17 cellular contexts compared by ENCODE assay signal in the genomic region with DNA sequence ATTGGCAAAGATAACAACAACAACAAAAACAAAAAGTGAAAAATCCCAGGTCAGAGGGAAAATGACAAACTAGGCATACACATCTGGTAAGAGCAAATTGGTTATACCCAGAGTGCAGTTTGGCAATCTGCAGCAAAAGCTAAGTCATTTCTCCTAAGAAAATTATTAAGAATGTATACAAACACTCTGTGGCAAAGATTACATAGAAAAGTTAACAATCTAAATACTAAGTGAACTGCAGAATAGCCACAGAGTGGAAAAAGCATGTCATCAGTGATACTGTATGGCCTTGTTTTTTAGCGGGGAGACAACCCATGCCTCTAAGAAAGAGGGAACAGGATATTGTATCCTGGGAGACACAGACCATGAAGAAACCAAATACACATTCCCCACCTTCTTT.
DNase-seq lines count a peak whose midpoint lies in the region; ATAC-seq, FAIRE-seq and TF ChIP-seq lines count a peak whose summit lies in the region.
"Had no signal": no experiment of that assay in that cellular context is flagged by ENCODE, and none has a peak within 500 bp of the region (broad histone marks: within the 10 kb centered on the region; RNA-seq: fewer than 3 reads in every experiment).

No MANE protein-coding gene starts in this region.

- H3K23ac ChIP-seq in mesendoderm (ENCODE audit: low read length) = no peak overlapping the region

- no peak for ATAC-seq in HG03097 (IDR thresholded peaks at IDR 0.05; ENCODE audit: low FRiP score, unreplicated experiment)
- ATAC-seq: foreskin keratinocyte had no signal

- CTCF ChIA-PET in CD8-positive, alpha-beta memory T cell (lab: Charles Lee) = interaction anchor here (1.2 to 2.2 kb wide), 4 partner anchors 11 to 93 kb away, joined by 3 to 5 read pairs (median 4); no protein-coding TSS in a partner anchor

- H2BK5ac ChIP-seq in mesendoderm (ENCODE audit: low read length) = no peak overlapping the region

- H2BK15ac ChIP-seq in mesendoderm (replicated peaks; ENCODE audit: low read depth) = no peak overlapping the region

- H4K20me1 ChIP-seq in astrocyte (ENCODE audit: insufficient read depth, low read length) = peaks cover 83% of the 10 kb centered on the region

- peaks cover 0 to 3% (median 0%) of the 10 kb centered on the region in 3 donors for H3K36me3 Mint-ChIP-seq in CD8-positive, alpha-beta memory T cell
- H3K36me3 Mint-ChIP-seq in astrocyte (ENCODE audit: low read depth, unreplicated experiment) = no peaks in the 10 kb centered on the region

- peaks cover 90 to 95% (median 94%) of the 10 kb centered on the region in 3 donors for H3K4me1 Mint-ChIP-seq in CD8-positive, alpha-beta memory T cell
- peaks cover 66% of the 10 kb centered on the region for H3K4me1 Mint-ChIP-seq in astrocyte (ENCODE audit: low read depth, unreplicated experiment)

- peaks cover 11% of the 10 kb centered on the region for H3K79me1 ChIP-seq in mesendoderm (ENCODE audit: low read length)

- no peaks in the 10 kb centered on the region for H3K9me3 Mint-ChIP-seq in CD8-positive, alpha-beta memory T cell
- no peaks in the 10 kb centered on the region for H3K9me3 Mint-ChIP-seq in astrocyte (ENCODE audit: unreplicated experiment)
- H3K9me3 Mint-ChIP-seq: activated naive CD4-positive, alpha-beta T cell treated with anti-CD3 and anti-CD28 coated beads, Interleukin-2, amount 10 ng/mL, durations not matched to agents 7 days and 5 days had no signal

- H3K27ac ChIP-seq in ACC112 (ENCODE audit: low read depth, low read length) (0 out of 2 replicates have a peak overlapping the region, but pooled peaks have one; percentile 4), astrocyte (ENCODE audit: low read depth, low read length) (no peak overlapping the region), mesendoderm (ENCODE audit: low read depth, low read length) (no peak overlapping the region)
- H3K27ac ChIP-seq in CD8-positive, alpha-beta memory T cell (ENCODE audit: low read depth, low read length) = no peak overlapping the region
- H3K27ac ChIP-seq: foreskin keratinocyte, VCaP had no signal

- no peaks in the 10 kb centered on the region for H3K27me3 Mint-ChIP-seq in CD8-positive, alpha-beta memory T cell
- H3K27me3 Mint-ChIP-seq in astrocyte (ENCODE audit: low read depth, unreplicated experiment) = no peaks in the 10 kb centered on the region

- H4K8ac ChIP-seq in mesendoderm (ENCODE audit: low read depth, low read length) = no peak overlapping the region

- POLR2A ChIA-PET in CD8-positive, alpha-beta memory T cell (lab: Charles Lee) = interaction anchor here (0.6 kb wide), 1 partner anchor 58 kb away, joined by 3 read pairs; no protein-coding TSS in a partner anchor

- H3K36me3 ChIP-seq in ACC112 (ENCODE audit: insufficient read depth, low read length) = no peaks in the 10 kb centered on the region
- H3K36me3 ChIP-seq in CD8-positive, alpha-beta memory T cell (ENCODE audit: insufficient read depth, low read length) = no peaks in the 10 kb centered on the region
- H3K36me3 ChIP-seq in astrocyte (ENCODE audit: insufficient read depth, low read length) = no peaks in the 10 kb centered on the region
- H3K36me3 ChIP-seq in mesendoderm (ENCODE audit: control insufficient read depth, insufficient read depth, low read length) = no peaks in the 10 kb centered on the region

- FAIRE-seq in astrocyte (lab: Jason Lieb, UNC) (no peak), RCC 7860 (lab: Jason Lieb, UNC) (no peak)

- H3K4me3 ChIP-seq in ACC112 (ENCODE audit: low read depth, low read length) (no peak overlapping the region), astrocyte (ENCODE audit: insufficient read depth, low read depth, low read length) (no peak overlapping the region), mesendoderm (ENCODE audit: low read length) (no peak overlapping the region)
- H3K4me3 ChIP-seq in CD8-positive, alpha-beta memory T cell (ENCODE audit: low read length) = no peak overlapping the region

- H4K5ac ChIP-seq in mesendoderm (ENCODE audit: low read length) = no peak overlapping the region

- no peak overlapping the region for H3K18ac ChIP-seq in mesendoderm (ENCODE audit: low read length)

- no peak overlapping the region for H3K56ac ChIP-seq in mesendoderm (ENCODE audit: low read length)

- no peak overlapping the region for H3K9ac ChIP-seq in astrocyte (ENCODE audit: low read length)
- no peak overlapping the region for H3K9ac ChIP-seq in mesendoderm (ENCODE audit: low read length)

- no peak for DNase-seq in CD8-positive, alpha-beta memory T cell
- DNase-seq in astrocyte (ENCODE audit: low read depth) = peak; percentile 59
- DNase-seq in mesendoderm = peak; percentile 29
- no peak for DNase-seq in stimulated activated CD4-positive, alpha-beta T cell treated with anti-CD3 and anti-CD28 coated beads, Interleukin-4, amount 100 ng/mL, for 1 hour
- DNase-seq in RCC 7860 (ENCODE audit: low spot score) = no peak
- no peak for DNase-seq in SIG-M5 (lab: John Stamatoyannopoulos, UW)
- DNase-seq: activated naive CD4-positive, alpha-beta T cell treated with anti-CD3 and anti-CD28 coated beads, Interleukin-2, amount 10 ng/mL, durations not matched to agents 7 days and 5 days; AML-193; effector CD4-positive, alpha-beta T cell; foreskin keratinocyte; H7; NCI-H146; NCI-H226; RPMI8226 had no signal

- H3K4me1 ChIP-seq in ACC112 (ENCODE audit: control insufficient read depth, insufficient read depth, low read length, unreplicated experiment) (peaks cover 73% of the 10 kb centered on the region), astrocyte (ENCODE audit: insufficient read depth, low read length) (peaks cover 7% of the 10 kb centered on the region), mesendoderm (ENCODE audit: control insufficient read depth, low read depth, low read length) (peaks cover 5% of the 10 kb centered on the region)
- peaks cover 49% of the 10 kb centered on the region for H3K4me1 ChIP-seq in CD8-positive, alpha-beta memory T cell (ENCODE audit: insufficient read depth, low read length)

- peak overlapping the region in 1 of 7 donors; percentile 23 for H3K4me3 Mint-ChIP-seq in CD8-positive, alpha-beta memory T cell
- no peak overlapping the region for H3K4me3 Mint-ChIP-seq in astrocyte (ENCODE audit: unreplicated experiment)
- H3K4me3 Mint-ChIP-seq: activated naive CD4-positive, alpha-beta T cell treated with anti-CD3 and anti-CD28 coated beads, Interleukin-2, amount 10 ng/mL, durations not matched to agents 7 days and 5 days had no signal

- no peak overlapping the region for H3K4me2 ChIP-seq in astrocyte (ENCODE audit: low read length)
- H3K4me2 ChIP-seq in mesendoderm (ENCODE audit: low read length) = no peak overlapping the region

- no CpG with 5 or more reads among the region's 1 CpG for WGBS in mesendoderm (ENCODE audit: extremely low coverage, insufficient coverage, low lambda C conversion rate)

- H2AK5ac ChIP-seq in mesendoderm (ENCODE audit: low read length) = no peak overlapping the region

- H3K27me3 ChIP-seq in ACC112 (ENCODE audit: insufficient read depth, low read length) (no peaks in the 10 kb centered on the region), astrocyte (ENCODE audit: insufficient read depth, low read length) (no peaks in the 10 kb centered on the region), mesendoderm (ENCODE audit: insufficient read depth, low read length, poor library complexity) (no peaks in the 10 kb centered on the region)
- H3K27me3 ChIP-seq in CD8-positive, alpha-beta memory T cell (ENCODE audit: insufficient read depth, low read length, poor library complexity, severe bottlenecking) = no peaks in the 10 kb centered on the region
- H3K27me3 ChIP-seq: foreskin keratinocyte had no signal

- no peak for TF ChIP-seq CTCF in astrocyte (IDR thresholded peaks at IDR 0.05; ENCODE audit: insufficient read depth, low read depth, low read length)

- H3K79me2 ChIP-seq in ACC112 (ENCODE audit: control insufficient read depth, insufficient read depth, low read length, unreplicated experiment) = peaks cover 91% of the 10 kb centered on the region
- H3K79me2 ChIP-seq in astrocyte (ENCODE audit: insufficient read depth, low read length) = peaks cover 99% of the 10 kb centered on the region
- peaks cover 24% of the 10 kb centered on the region for H3K79me2 ChIP-seq in mesendoderm (ENCODE audit: control insufficient read depth, insufficient read depth, low read length)

- no peak overlapping the region for H2BK120ac ChIP-seq in mesendoderm (ENCODE audit: low read depth, low read length)

- H2AFZ ChIP-seq in ACC112 (ENCODE audit: low read length, unreplicated experiment) (no peak overlapping the region), astrocyte (ENCODE audit: low read depth, low read length) (no peak overlapping the region)

- no peak overlapping the region for H3K4ac ChIP-seq in mesendoderm (ENCODE audit: low read depth, low read length)

- peak overlapping the region; percentile 2 to 77 (median 45) for H3K27ac Mint-ChIP-seq in CD8-positive, alpha-beta memory T cell
- H3K27ac Mint-ChIP-seq in astrocyte (ENCODE audit: unreplicated experiment) = peak overlapping the region; percentile 42
- H3K27ac Mint-ChIP-seq: activated naive CD4-positive, alpha-beta T cell treated with anti-CD3 and anti-CD28 coated beads, Interleukin-2, amount 10 ng/mL, durations not matched to agents 7 days and 5 days had no signal

- H3K9me3 ChIP-seq in CD8-positive, alpha-beta memory T cell (ENCODE audit: low read length) = no peaks in the 10 kb centered on the region
- no peaks in the 10 kb centered on the region for H3K9me3 ChIP-seq in astrocyte (ENCODE audit: insufficient read depth, low read depth, low read length)

Comparison
In these comparisons a context has a peak if more than half of its experiments do, and no peak if none do; other contexts are left out.
1. DNase-seq: peak in astrocyte (single experiment) and mesendoderm (single experiment); none in CD8-positive, alpha-beta memory T cell (0 of 5), stimulated activated CD4-positive, alpha-beta T cell treated with anti-CD3 and anti-CD28 coated beads, Interleukin-4, amount 100 ng/mL, for 1 hour (single experiment), RCC 7860 (single experiment) and SIG-M5 (single experiment).